In genomic region chr6:20467437-20467836, GRCh38 we compare ENCODE assay signal across 11 cellular contexts.
DNase-seq lines count a peak whose midpoint lies in the region; ATAC-seq and TF ChIP-seq lines count a peak whose summit lies in the region.
"Had no signal": no experiment of that assay in that cellular context is flagged by ENCODE, and none has a peak within 500 bp of the region (broad histone marks: within the 10 kb centered on the region; RNA-seq: fewer than 3 reads in every experiment).

No MANE protein-coding gene starts in this region.

- H3K4me1 ChIP-seq in psoas muscle: no peaks in the 10 kb centered on the region

- intact Hi-C loops in psoas muscle (cut with DNase I): no loop called here

- peak; percentile 18 for DNase-seq in GM13977 (ENCODE audit: low spot score)
- DNase-seq in psoas muscle: no peak
- DNase-seq in SKM-1 (lab: John Stamatoyannopoulos, UW; ENCODE audit: unreplicated experiment): no peak
- no peak for DNase-seq in SW 1271 (lab: John Stamatoyannopoulos, UW)
- DNase-seq: NCI-H2171 treated with DMSO at 0.1 percent for 48 hours, RPMI8226 had no signal

- no peak overlapping the region for H3K4me3 ChIP-seq in psoas muscle

- no peaks in the 10 kb centered on the region for H3K27me3 ChIP-seq in psoas muscle (ENCODE audit: insufficient read depth in 3 of 3, low read length in 2 of 3)

- ATAC-seq in GM19438 (IDR thresholded peaks at IDR 0.05; ENCODE audit: low read depth, unreplicated experiment): peak; percentile 45
- peak; percentile 71 for ATAC-seq in HG02852 (IDR thresholded peaks at IDR 0.05; ENCODE audit: unreplicated experiment)
- ATAC-seq in HG03575 (IDR thresholded peaks at IDR 0.05; ENCODE audit: extremely low read depth, insufficient number of reproducible peaks, low FRiP score, unreplicated experiment): peak; percentile 35
- ATAC-seq in psoas muscle: no peak
- no peak for ATAC-seq in SK-N-SH treated with all-trans-retinoic acid at 6 μM for 48 hours
- ATAC-seq: HCT116 had no signal

- TF ChIP-seq CTCF in GM13977 (IDR thresholded peaks at IDR 0.05; ENCODE audit: extremely low read depth, insufficient read depth, missing control alignments) (no peak), psoas muscle (IDR thresholded peaks at IDR 0.05) (no peak)

- H3K27ac ChIP-seq in psoas muscle: no peak overlapping the region

- in situ Hi-C loops in GM13977 (cut with MboI; ENCODE audit: low pct_unique_long_range_greater_than_20kb, low sequenced_read_pairs, unreplicated experiment): no loop called here

- 86 to 97% (median 89%) methylated on average over 4 of the region's 4 CpGs for WGBS in psoas muscle, 3 donors

- H3K9me3 ChIP-seq in psoas muscle: no peaks in the 10 kb centered on the region

- no peaks in the 10 kb centered on the region for H3K36me3 ChIP-seq in psoas muscle (ENCODE audit: insufficient read depth in 1 of 2, low read depth in 1 of 2)

TF ChIP-seq in SK-N-SH treated with all-trans-retinoic acid at 6 μM for 48 hours, 23 proteins besides CTCF, POLR2A, EP300 and RAD21:
- TF ChIP-seq SNAI2 (CRISPR knock-in tag; IDR thresholded peaks at IDR 0.05) (no peak), TOX (CRISPR knock-in tag; IDR thresholded peaks at IDR 0.05; ENCODE audit: borderline replicate concordance) (no peak), ZFP3 (CRISPR knock-in tag; IDR thresholded peaks at IDR 0.05) (no peak), ZFP30 (CRISPR knock-in tag; IDR thresholded peaks at IDR 0.05) (no peak), RARB (CRISPR knock-in tag; IDR thresholded peaks at IDR 0.05) (no peak), CREB5 (CRISPR knock-in tag; IDR thresholded peaks at IDR 0.05; ENCODE audit: low read depth) (no peak), PATZ1 (CRISPR knock-in tag; IDR thresholded peaks at IDR 0.05; ENCODE audit: borderline replicate concordance) (no peak), ZNF565 (CRISPR knock-in tag; conservative IDR thresholded peaks at IDR 0.05; ENCODE audit: low read depth) (no peak), GLIS3 (CRISPR knock-in tag; IDR thresholded peaks at IDR 0.05) (no peak), OSR1 (CRISPR knock-in tag; IDR thresholded peaks at IDR 0.05) (no peak), ZC3H10 (CRISPR knock-in tag; IDR thresholded peaks at IDR 0.05) (no peak), ISL1 (CRISPR knock-in tag; IDR thresholded peaks at IDR 0.05) (no peak), ZNF70 (CRISPR knock-in tag; IDR thresholded peaks at IDR 0.05) (no peak), BACH2 (CRISPR knock-in tag; IDR thresholded peaks at IDR 0.05; ENCODE audit: borderline replicate concordance) (no peak)
TF ChIP-seq in SK-N-SH treated with all-trans-retinoic acid at 6 μM for 48 hours: peak in this region for 0.

Comparison
In these comparisons a context has a peak if more than half of its experiments do, and no peak if none do; other contexts are left out.
1. ATAC-seq: peak in GM19438 (single experiment), HG02852 (single experiment) and HG03575 (single experiment); none in psoas muscle (0 of 4) and SK-N-SH treated with all-trans-retinoic acid at 6 μM for 48 hours (single experiment).